In genomic region chr9:105475302-105475701, GRCh38 we compare ENCODE assay signal across 8 cellular contexts. TPM values are rescaled to one million over a fixed set of nuclear protein-coding genes. Genes with fewer than 3 reads are reported as not detected.
A peak's percentile ranks its signal among the peaks of the same experiment; 100 is the strongest.
DNase-seq lines count a peak whose midpoint lies in the region; ATAC-seq and TF ChIP-seq lines count a peak whose summit lies in the region.

No MANE protein-coding gene starts in this region.

- H3K9me3 ChIP-seq in Karpas-422 (ENCODE audit: low read length) = no peaks in the 10 kb centered on the region
- H3K9me3 ChIP-seq in body of pancreas = no peaks in the 10 kb centered on the region
- no peaks in the 10 kb centered on the region for H3K9me3 ChIP-seq in mesenchymal stem cell (ENCODE audit: control insufficient read depth, low read length)

- H3K4me3 ChIP-seq in Karpas-422 (ENCODE audit: low read length) = no peak overlapping the region
- H3K4me3 ChIP-seq in body of pancreas = no peak overlapping the region
- H3K4me3 ChIP-seq in mesenchymal stem cell (ENCODE audit: insufficient read depth in 1 of 2, low read depth in 1 of 2, low read length in 2 of 2) = no peak overlapping the region

- H4K8ac ChIP-seq in mesenchymal stem cell (ENCODE audit: low read length) = no peak overlapping the region

- no peak overlapping the region for H2BK15ac ChIP-seq in mesenchymal stem cell (ENCODE audit: low read depth, poor library complexity, severe bottlenecking)

- H2BK12ac ChIP-seq in mesenchymal stem cell (ENCODE audit: low read length in 2 of 2) = no peak overlapping the region

- no peaks in the 10 kb centered on the region for H3K36me3 Mint-ChIP-seq in activated T-cell treated with anti-CD3 and anti-CD28 coated beads, Interleukin-2, amount 50 U/mL, for 24 hours (ENCODE audit: low read depth)

- intact Hi-C loops in body of pancreas (cut with DNase I) = no loop called here

- H2AK5ac ChIP-seq in mesenchymal stem cell (ENCODE audit: low read length, severe bottlenecking) = no peak overlapping the region

- H3K4ac ChIP-seq in mesenchymal stem cell (ENCODE audit: low read depth in 1 of 2, low read length in 2 of 2) = no peak overlapping the region

- H2BK120ac ChIP-seq in mesenchymal stem cell (ENCODE audit: low read depth, low read length) = no peak overlapping the region

- H3K27ac ChIP-seq in Karpas-422 (ENCODE audit: low read length) = no peak overlapping the region
- H3K27ac ChIP-seq in body of pancreas = no peak overlapping the region
- no peak overlapping the region for H3K27ac ChIP-seq in mesenchymal stem cell (ENCODE audit: low read length, poor library complexity, severe bottlenecking)

- H3K27me3 ChIP-seq in Karpas-422 (ENCODE audit: low read length) (0 out of 2 replicates have a peak, but pooled peaks cover 2% of the 10 kb centered on the region), body of pancreas (no peaks in the 10 kb centered on the region), mesenchymal stem cell (ENCODE audit: control insufficient read depth in 1 of 2, insufficient read depth in 1 of 2, low read length in 2 of 2) (no peaks in the 10 kb centered on the region)

- no peaks in the 10 kb centered on the region for H3K79me2 ChIP-seq in Karpas-422 (ENCODE audit: low read length)

- H3K4me1 ChIP-seq in Karpas-422 (ENCODE audit: low read length) (no peaks in the 10 kb centered on the region), body of pancreas (no peaks in the 10 kb centered on the region), mesenchymal stem cell (ENCODE audit: control insufficient read depth, insufficient read depth, low read depth, low read length) (no peaks in the 10 kb centered on the region)

- no peaks in the 10 kb centered on the region for H4K20me1 ChIP-seq in Karpas-422 (ENCODE audit: insufficient read depth, low read depth, low read length)

- H3K18ac ChIP-seq in mesenchymal stem cell (ENCODE audit: low read depth in 1 of 2, low read length in 2 of 2) = no peak overlapping the region

- DNase-seq in D341Med (ENCODE audit: low spot score) (peak; percentile 28), Karpas-422 (peak; percentile 55), body of pancreas (no peak), mesenchymal stem cell (peak; percentile 64), NCI-H1417 treated with DMSO at 0.1 percent for 48 hours (lab: John Stamatoyannopoulos, UW) (no peak)
- no peak for DNase-seq in activated T-cell treated with anti-CD3 and anti-CD28 coated beads, Interleukin-2, amount 50 U/mL, for 24 hours

- no peak overlapping the region for H3K9ac ChIP-seq in Karpas-422 (ENCODE audit: low read length)
- no peak overlapping the region for H3K9ac ChIP-seq in mesenchymal stem cell (ENCODE audit: low read length)

- no peaks in the 10 kb centered on the region for H3K9me2 ChIP-seq in Karpas-422 (replicated peaks; ENCODE audit: insufficient read depth, low read length)

- H3K27me3 Mint-ChIP-seq in activated T-cell treated with anti-CD3 and anti-CD28 coated beads, Interleukin-2, amount 50 U/mL, for 24 hours = no peaks in the 10 kb centered on the region

- H3K4me3 Mint-ChIP-seq in activated T-cell treated with anti-CD3 and anti-CD28 coated beads, Interleukin-2, amount 50 U/mL, for 24 hours = no peak overlapping the region

- no peaks in the 10 kb centered on the region for H3K4me1 Mint-ChIP-seq in activated T-cell treated with anti-CD3 and anti-CD28 coated beads, Interleukin-2, amount 50 U/mL, for 24 hours (ENCODE audit: low read depth)

- H3K4me2 ChIP-seq in Karpas-422 (ENCODE audit: low read depth, low read length, poor library complexity, severe bottlenecking) (no peak overlapping the region), mesenchymal stem cell (ENCODE audit: low read length, poor library complexity, severe bottlenecking) (no peak overlapping the region)

- no peak overlapping the region for H3K14ac ChIP-seq in mesenchymal stem cell (ENCODE audit: low read length in 2 of 2)

- no peak for TF ChIP-seq POLR2A in body of pancreas (IDR thresholded peaks at IDR 0.05)

- no peak for ATAC-seq in body of pancreas
- no peak for ATAC-seq in HG03457 (IDR thresholded peaks at IDR 0.05; ENCODE audit: unreplicated experiment)
- ATAC-seq in GM18868 (IDR thresholded peaks at IDR 0.05; ENCODE audit: unreplicated experiment) = no peak

- H2BK5ac ChIP-seq in mesenchymal stem cell (ENCODE audit: low read depth, low read length, poor library complexity, severe bottlenecking) = no peak overlapping the region

- H3K79me1 ChIP-seq in mesenchymal stem cell (replicated peaks; ENCODE audit: low read length, poor library complexity, severe bottlenecking) = peaks cover 12% of the 10 kb centered on the region

- no peaks in the 10 kb centered on the region for H3K9me3 Mint-ChIP-seq in activated T-cell treated with anti-CD3 and anti-CD28 coated beads, Interleukin-2, amount 50 U/mL, for 24 hours

- H3K23ac ChIP-seq in mesenchymal stem cell (ENCODE audit: low read length in 2 of 2) = no peak overlapping the region

- no peak overlapping the region for H3K27ac Mint-ChIP-seq in activated T-cell treated with anti-CD3 and anti-CD28 coated beads, Interleukin-2, amount 50 U/mL, for 24 hours

- TF ChIP-seq CTCF in body of pancreas (IDR thresholded peaks at IDR 0.05) = peak in 4 of 7 experiments; percentile 14 to 49 (median 33)

- 35 to 37% methylated on average over 2 of the region's 2 CpGs for WGBS in body of pancreas, 2 donors
- WGBS in mesenchymal stem cell = 64% methylated on average over 1 of the region's 2 CpGs

- no peaks in the 10 kb centered on the region for H3K36me3 ChIP-seq in Karpas-422 (ENCODE audit: insufficient read depth, low read length)
- no peaks in the 10 kb centered on the region for H3K36me3 ChIP-seq in body of pancreas (replicated peaks in 1 of 2; ENCODE audit: insufficient read depth in 1 of 2, low read depth in 2 of 2)
- peaks cover 4 to 22% of the 10 kb centered on the region in 2 experiments for H3K36me3 ChIP-seq in mesenchymal stem cell (ENCODE audit: control insufficient read depth in 1 of 2, insufficient read depth in 2 of 2, low read depth in 1 of 2, low read length in 2 of 2)

- H2AFZ ChIP-seq in Karpas-422 (ENCODE audit: low read length) (no peak overlapping the region), mesenchymal stem cell (ENCODE audit: low read depth, low read length) (no peak overlapping the region)

- no peak overlapping the region for H4K91ac ChIP-seq in mesenchymal stem cell (ENCODE audit: low read length)

RNA-seq across cellular contexts. Expression of gene FSD1L, which starts 27.5 kb away (rescaled TPM):
- 1.1 and 1.6 TPM in 2 replicates for total RNA-seq in Karpas-422 (2014; rRNA removed; shearing (Covaris generic); ENCODE audit: low replicate concordance)
- total RNA-seq in body of pancreas = 1 to 10 TPM in 1 of 2 donors, under 1 TPM in 1; 0.66 to 6.0 TPM
- 2.6 TPM for polyA plus RNA-seq in mesenchymal stem cell (2013, experiment 1 of 2)
- 3.1 TPM for polyA plus RNA-seq in mesenchymal stem cell (2013, experiment 2 of 2)

Comparison
In these comparisons a context has a peak if more than half of its experiments do, and no peak if none do; other contexts are left out.
1. DNase-seq: peak in D341Med (single experiment), Karpas-422 (single experiment) and mesenchymal stem cell (single experiment); none in body of pancreas (0 of 4), activated T-cell treated with anti-CD3 and anti-CD28 coated beads, Interleukin-2, amount 50 U/mL, for 24 hours (single experiment) and NCI-H1417 treated with DMSO at 0.1 percent for 48 hours (single experiment).